28 cellular contexts compared by ENCODE assay signal in the genomic region with DNA sequence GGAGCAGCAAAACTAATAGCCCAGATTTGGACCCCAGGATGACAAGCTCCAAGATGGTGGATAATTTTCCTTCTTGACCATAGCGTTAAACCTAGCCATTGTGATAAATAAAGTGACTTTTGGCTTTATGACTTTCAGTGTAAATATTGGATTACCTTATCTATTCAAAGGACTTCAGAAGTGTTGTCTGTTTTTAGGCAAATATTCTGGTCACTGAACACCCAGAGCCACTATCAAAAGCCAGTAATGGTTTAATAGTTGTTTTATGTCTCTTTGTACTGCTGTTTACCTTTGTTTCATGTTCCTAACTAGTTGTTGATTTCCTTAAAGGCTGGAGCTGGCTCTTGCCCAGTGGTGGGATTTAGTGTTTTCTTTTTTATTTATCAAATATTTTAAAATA.
"Had no signal": no experiment of that assay in that cellular context is flagged by ENCODE, and none has a peak within 500 bp of the region (broad histone marks: within the 10 kb centered on the region; RNA-seq: fewer than 3 reads in every experiment).

No MANE protein-coding gene starts in this region.

- H3K9me3 ChIP-seq: ascending aorta, breast epithelium, colonic mucosa, gastrocnemius medialis had no signal

- H3K27ac ChIP-seq: ascending aorta, breast epithelium, cardiac muscle cell, colonic mucosa, foreskin keratinocyte, gastrocnemius medialis, heart left ventricle had no signal

- H3K4me3 ChIP-seq: ascending aorta, breast epithelium, cardiac muscle cell, colonic mucosa, gastrocnemius medialis, heart left ventricle had no signal

- H3K36me3 ChIP-seq: ascending aorta, breast epithelium, cardiac muscle cell, colonic mucosa, gastrocnemius medialis, heart left ventricle had no signal

- H3K4me1 ChIP-seq: ascending aorta, breast epithelium, colonic mucosa, gastrocnemius medialis, heart left ventricle had no signal

- DNase-seq: activated CD4-positive, alpha-beta memory T cell treated with anti-CD3 and anti-CD28 coated beads for 36 hours; activated CD4-positive, alpha-beta T cell treated with anti-CD3 and anti-CD28 coated beads for 36 hours; activated CD4-positive, alpha-beta T cell treated with anti-CD3 and anti-CD28 coated beads, Interleukin-2, amount 10 ng/mL, durations not matched to agents 24 days and 14 days; activated CD4-positive, CD25-positive, alpha-beta regulatory T cell; activated CD4-positive, CD25-positive, alpha-beta regulatory T cell treated with anti-CD3 and anti-CD28 coated beads, Interleukin-2, amount 50 U/mL, for 72 hours; activated CD8-positive, alpha-beta memory T cell treated with anti-CD3 and anti-CD28 coated beads, Interleukin-2, amount 10 ng/mL, durations not matched to agents 7 days and 5 days; activated CD8-positive, alpha-beta memory T cell treated with anti-CD3 and anti-CD28 coated beads, Interleukin-2, amount 50 U/mL, for 4 hours; activated CD8-positive, alpha-beta T cell treated with anti-CD3 and anti-CD28 coated beads, Interleukin-2, amount 10 ng/mL, durations not matched to agents 7 days and 5 days; activated gamma-delta T cell; activated naive CD4-positive, alpha-beta T cell; activated naive CD4-positive, alpha-beta T cell treated with anti-CD3 and anti-CD28 coated beads, Interleukin-2, amount 10 ng/mL, durations not matched to agents 7 days and 5 days; activated naive CD8-positive, alpha-beta T cell treated with anti-CD3 and anti-CD28 coated beads, Interleukin-2, amount 10 ng/mL, durations not matched to agents 7 days and 5 days; activated T-cell treated with anti-CD3 and anti-CD28 coated beads, Interleukin-2, amount 50 U/mL, for 1 hour; activated T-cell treated with anti-CD3 and anti-CD28 coated beads, Interleukin-2, amount 50 U/mL, for 72 hours; central memory CD4-positive, alpha-beta T cell; cerebellar nuclear complex; colonic mucosa; effector CD8-positive, alpha-beta T cell; foreskin keratinocyte; gastrocnemius medialis; glutamatergic neuron; heart left ventricle; T-helper 2 cell had no signal

- ATAC-seq: activated CD4-positive, alpha-beta T cell treated with anti-CD3 and anti-CD28 coated beads for 36 hours; activated CD8-positive, alpha-beta memory T cell treated with anti-CD3 and anti-CD28 coated beads, Interleukin-2, amount 10 ng/mL, durations not matched to agents 7 days and 5 days; activated CD8-positive, alpha-beta T cell treated with anti-CD3 and anti-CD28 coated beads, Interleukin-2, amount 10 ng/mL, durations not matched to agents 7 days and 5 days; activated naive CD4-positive, alpha-beta T cell treated with anti-CD3 and anti-CD28 coated beads, Interleukin-2, amount 50 U/mL, for 72 hours; activated T-cell treated with anti-CD3 and anti-CD28 coated beads, Interleukin-2, amount 50 U/mL, for 72 hours; esophagus mucosa; foreskin keratinocyte; gastrocnemius medialis; heart left ventricle had no signal

- H3K27me3 ChIP-seq: ascending aorta, breast epithelium, cardiac muscle cell, colonic mucosa, foreskin keratinocyte, gastrocnemius medialis, heart left ventricle had no signal
